8 cellular contexts compared by ENCODE assay signal in the genomic region with DNA sequence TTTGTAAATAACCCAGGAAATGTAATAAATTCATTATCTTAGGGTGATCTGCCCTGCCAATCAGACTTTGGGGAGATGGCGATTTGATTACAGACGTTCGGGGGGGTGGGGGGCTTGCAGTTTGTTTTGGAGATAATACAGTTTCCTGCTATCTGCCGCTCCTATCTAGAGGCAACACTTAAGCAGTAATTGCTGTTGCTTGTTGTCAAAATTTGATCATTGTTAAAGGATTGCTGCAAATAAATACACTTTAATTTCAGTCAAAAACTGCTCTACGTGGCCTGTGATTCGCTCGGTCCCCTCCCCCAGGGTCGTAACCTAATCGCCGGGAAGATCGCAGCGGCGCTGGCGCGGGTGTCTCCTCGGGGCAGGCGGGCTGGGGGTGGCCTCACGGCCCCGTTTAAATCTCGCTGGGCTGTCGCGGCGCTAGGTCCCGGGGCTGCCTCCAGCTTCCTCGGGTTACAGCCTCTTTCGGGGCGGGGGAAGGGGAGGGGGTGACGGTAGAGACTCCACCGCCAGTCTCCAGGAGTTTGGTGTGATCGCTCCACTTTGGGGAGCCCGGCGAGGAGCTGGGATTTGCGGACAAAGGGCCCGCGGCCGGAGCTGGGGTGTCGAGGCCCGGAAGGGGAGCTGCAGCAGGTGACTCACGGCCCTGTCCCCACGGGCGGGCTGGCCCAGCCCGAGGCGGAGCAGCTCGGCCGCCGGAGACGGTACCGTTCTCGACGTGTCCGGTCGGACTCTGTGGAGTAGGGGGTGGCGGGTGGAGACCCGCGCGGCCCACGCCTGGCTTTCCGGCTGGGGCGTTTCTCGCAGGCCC. TPM values are rescaled to one million over a fixed set of nuclear protein-coding genes. Genes with fewer than 3 reads are reported as not detected.
DNase-seq lines count a peak whose midpoint lies in the region; ATAC-seq and TF ChIP-seq lines count a peak whose summit lies in the region.

No MANE protein-coding gene starts in this region.

- in situ Hi-C loops in ACHN (cut with HindIII; ENCODE audit: low pct_ligation_motif_present, low pct_unique_long_range_greater_than_20kb, low sequenced_read_pairs) = no loop called here

- H3K4me2 ChIP-seq in mesendoderm (ENCODE audit: low read length) = peak overlapping the region; percentile 45

- H3K4me3 ChIP-seq in colonic mucosa (peak overlapping the region; percentile 12), mesendoderm (ENCODE audit: low read length) (peak overlapping the region; percentile 25)

- no peak overlapping the region for H4K8ac ChIP-seq in mesendoderm (ENCODE audit: low read depth, low read length)

- H3K4ac ChIP-seq in mesendoderm (ENCODE audit: low read depth, low read length) = no peak overlapping the region

- TF ChIP-seq CTCF in colonic mucosa (IDR thresholded peaks at IDR 0.05) = no peak

- no peaks in the 10 kb centered on the region for H3K9me3 ChIP-seq in colonic mucosa

- H3K23ac ChIP-seq in mesendoderm (ENCODE audit: low read length) = peak overlapping the region; percentile 80

- no peak overlapping the region for H2BK15ac ChIP-seq in mesendoderm (replicated peaks; ENCODE audit: low read depth)

- H3K27ac ChIP-seq in colonic mucosa = no peak overlapping the region
- H3K27ac ChIP-seq in mesendoderm (ENCODE audit: low read depth, low read length) = no peak overlapping the region

- H2BK5ac ChIP-seq in mesendoderm (ENCODE audit: low read length) = no peak overlapping the region

- intact Hi-C loops in colonic mucosa (cut with DNase I) = no loop called here

- H3K36me3 ChIP-seq in colonic mucosa (no peaks in the 10 kb centered on the region), mesendoderm (ENCODE audit: control insufficient read depth, insufficient read depth, low read length) (no peaks in the 10 kb centered on the region)

- WGBS in mesendoderm (ENCODE audit: extremely low coverage, insufficient coverage, low lambda C conversion rate) = no CpG with 5 or more reads among the region's 60 CpGs

- peak overlapping the region; percentile 75 for H3K18ac ChIP-seq in mesendoderm (ENCODE audit: low read length)

- H3K27me3 ChIP-seq in colonic mucosa (peaks cover 62% of the 10 kb centered on the region), mesendoderm (ENCODE audit: insufficient read depth, low read length, poor library complexity) (peaks cover 56% of the 10 kb centered on the region)

- no peak overlapping the region for H2BK120ac ChIP-seq in mesendoderm (ENCODE audit: low read depth, low read length)

- H3K79me2 ChIP-seq in mesendoderm (ENCODE audit: control insufficient read depth, insufficient read depth, low read length) = no peaks in the 10 kb centered on the region

- H3K79me1 ChIP-seq in mesendoderm (ENCODE audit: low read length) = no peaks in the 10 kb centered on the region

- H3K9ac ChIP-seq in colonic mucosa (ENCODE audit: low read depth in 2 of 2, low read length in 2 of 2) (no peak overlapping the region), mesendoderm (ENCODE audit: low read length) (peak overlapping the region; percentile 54)

- peak overlapping the region; percentile 90 for H3K56ac ChIP-seq in mesendoderm (ENCODE audit: low read length)

- peaks cover 10% of the 10 kb centered on the region for H3K4me1 ChIP-seq in colonic mucosa
- H3K4me1 ChIP-seq in mesendoderm (ENCODE audit: control insufficient read depth, low read depth, low read length) = peaks cover 2% of the 10 kb centered on the region

- H4K5ac ChIP-seq in mesendoderm (ENCODE audit: low read length) = no peak overlapping the region

- no peak overlapping the region for H2AK5ac ChIP-seq in mesendoderm (ENCODE audit: low read length)

- no peak for ATAC-seq in HG03432 (IDR thresholded peaks at IDR 0.05; ENCODE audit: unreplicated experiment)
- no peak for ATAC-seq in GM21576 (IDR thresholded peaks at IDR 0.05; ENCODE audit: unreplicated experiment)

- DNase-seq in ACHN (peak; percentile 43), HT-29 (ENCODE audit: low spot score) (peak; percentile 55), colonic mucosa (no peak), mesendoderm (peak; percentile 87), Kasumi-1 (lab: John Stamatoyannopoulos, UW) (no peak), NCI-H345 (lab: John Stamatoyannopoulos, UW) (no peak)

RNA-seq across cellular contexts. Expression of a gene that starts 4.1 kb away (rescaled TPM):
- 12.5 and 13.9 TPM in 2 replicates for total RNA-seq in HT-29 (2014; rRNA removed; shearing (Covaris generic))
- 1 to 10 TPM in 1 of 2 donors, under 1 TPM in 1; 0.69 to 1.5 TPM for total RNA-seq in colonic mucosa
- 1.1 TPM for polyA plus RNA-seq in mesendoderm (2013, experiment 1 of 2)
- 1.1 TPM for polyA plus RNA-seq in mesendoderm (2013, experiment 2 of 2)

Comparison
In these comparisons a context has a peak if more than half of its experiments do, and no peak if none do; other contexts are left out.
1. DNase-seq: peak in ACHN (single experiment), HT-29 (single experiment) and mesendoderm (single experiment); none in colonic mucosa (single experiment), Kasumi-1 (0 of 2) and NCI-H345 (single experiment).